1 cellular context compared by ENCODE assay signal in the genomic region with DNA sequence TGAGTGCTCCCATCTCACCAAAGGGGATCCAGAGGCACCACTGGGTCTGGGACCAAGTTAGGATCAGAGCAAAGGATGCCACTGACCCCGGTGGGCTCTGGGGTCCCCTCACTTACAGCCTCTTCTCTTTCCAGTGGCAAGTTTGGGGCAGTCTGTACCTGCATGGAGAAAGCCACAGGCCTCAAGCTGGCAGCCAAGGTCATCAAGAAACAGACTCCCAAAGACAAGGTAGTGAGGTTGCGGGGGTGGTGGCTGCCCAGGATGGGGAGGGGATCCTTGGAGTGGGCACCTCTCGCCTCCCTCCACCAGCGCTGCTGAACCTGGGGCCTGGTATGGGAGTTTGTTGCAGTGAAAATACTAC.
TF ChIP-seq lines count a peak whose summit lies in the region.

No MANE protein-coding gene starts in this region.

TF ChIP-seq in HepG2, 621 proteins besides CTCF, POLR2A, EP300 and RAD21:
- TF ChIP-seq U2AF2 (IDR thresholded peaks at IDR 0.05; ENCODE audit: low read depth, low read length) (no peak), ZNF225 (CRISPR knock-in tag; IDR thresholded peaks at IDR 0.05) (0 out of 2 replicates have a peak, but pooled peaks have one; percentile 3)
TF ChIP-seq in HepG2: peak in this region for 1.
